ENCODE assay signal across 11 cellular contexts in the genomic region with DNA sequence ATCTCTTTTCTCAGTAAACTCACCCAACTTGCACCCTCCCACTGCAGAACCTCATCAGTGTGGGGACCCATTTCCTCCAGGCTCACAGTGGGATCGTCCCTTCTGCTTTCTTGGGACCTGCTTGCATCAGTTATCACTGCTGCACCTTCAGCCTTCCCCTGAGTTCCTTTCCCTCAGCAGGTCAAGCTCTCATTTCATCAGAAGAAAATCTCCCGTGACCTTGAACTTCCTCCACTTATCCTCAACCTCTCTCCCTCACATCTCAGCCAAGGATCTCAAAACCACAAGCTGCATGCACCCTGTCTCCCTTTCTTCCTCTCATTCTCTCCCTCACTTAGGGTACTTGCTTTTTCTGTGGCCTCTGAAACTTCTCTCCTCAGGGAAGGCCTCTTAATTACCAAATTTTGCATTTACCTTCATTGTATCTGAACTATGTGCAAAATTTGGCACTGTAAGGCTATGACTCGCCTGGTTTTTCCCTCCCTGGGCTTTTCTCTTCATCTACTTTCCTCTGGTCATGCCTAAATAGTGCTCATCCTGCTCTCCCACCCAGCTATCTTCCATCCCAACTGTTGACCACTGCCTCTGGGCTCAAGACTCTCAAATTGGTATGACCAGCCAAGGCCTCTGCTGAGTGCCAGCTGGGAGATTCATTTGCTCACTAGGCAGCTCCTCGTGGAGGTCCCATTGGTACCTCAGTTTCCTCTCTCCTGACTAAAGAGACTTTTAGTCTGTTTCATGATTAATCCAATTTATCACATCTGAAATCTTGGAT. TPM values are rescaled to one million over a fixed set of nuclear protein-coding genes. Genes with fewer than 3 reads are reported as not detected.
DNase-seq lines count a peak whose midpoint lies in the region; ATAC-seq and TF ChIP-seq lines count a peak whose summit lies in the region.
"Had no signal": no experiment of that assay in that cellular context is flagged by ENCODE, and none has a peak within 500 bp of the region (broad histone marks: within the 10 kb centered on the region; RNA-seq: fewer than 3 reads in every experiment).

No MANE protein-coding gene starts in this region.

- no peak for ATAC-seq in activated naive CD8-positive, alpha-beta T cell treated with anti-CD3 and anti-CD28 coated beads, Interleukin-2, amount 50 U/mL, for 24 hours
- no peak for ATAC-seq in naive thymus-derived CD8-positive, alpha-beta T cell
- no peak for ATAC-seq in GM23338

- peaks cover 6% of the 10 kb centered on the region for H3K36me3 ChIP-seq in CD4-positive, alpha-beta memory T cell (ENCODE audit: insufficient read depth, low read length)
- peaks cover 41% of the 10 kb centered on the region for H3K36me3 ChIP-seq in KOPT-K1 (ENCODE audit: insufficient read depth, low read length)
- no peaks in the 10 kb centered on the region; the same call in 1 of the 2 replicates for H3K36me3 ChIP-seq in GM23338 (ENCODE audit: insufficient read depth)
- H3K36me3 ChIP-seq: thyroid gland had no signal

- intact Hi-C loops in CD4-positive, alpha-beta memory T cell (cut with micrococcal nuclease), result no loop called here

- peaks cover 8 to 38% of the 10 kb centered on the region in 2 donors for H3K36me3 Mint-ChIP-seq in CD4-positive, alpha-beta memory T cell
- peaks cover 10% of the 10 kb centered on the region for H3K36me3 Mint-ChIP-seq in activated naive CD8-positive, alpha-beta T cell treated with anti-CD3 and anti-CD28 coated beads, Interleukin-2, amount 50 U/mL, for 24 hours (ENCODE audit: low read depth)
- peaks cover 0 to 20% (median 4%) of the 10 kb centered on the region in 3 donors for H3K36me3 Mint-ChIP-seq in naive thymus-derived CD8-positive, alpha-beta T cell
- H3K36me3 Mint-ChIP-seq in GM23338 (ENCODE audit: low read depth), result peaks cover 10% of the 10 kb centered on the region

- H4K20me1 ChIP-seq in GM23338 (replicated peaks; ENCODE audit: insufficient read depth), result peaks cover 17% of the 10 kb centered on the region

- 0 out of 2 replicates have a peak, but pooled peaks cover 11% of the 10 kb centered on the region for H3F3A ChIP-seq in GM23338 (replicated peaks; ENCODE audit: low read depth)

- H3K4me1 ChIP-seq in CD4-positive, alpha-beta memory T cell (ENCODE audit: insufficient read depth, low read length), result peaks cover 50% of the 10 kb centered on the region
- peaks cover 9% of the 10 kb centered on the region for H3K4me1 ChIP-seq in GM23338 (ENCODE audit: insufficient read depth)

- no peaks in the 10 kb centered on the region for H3K9me3 ChIP-seq in CD4-positive, alpha-beta memory T cell (ENCODE audit: control insufficient read depth in 1 of 2, low read length in 2 of 2)
- no peaks in the 10 kb centered on the region for H3K9me3 ChIP-seq in KOPT-K1 (ENCODE audit: insufficient read depth, low read length, poor library complexity, severe bottlenecking)
- H3K9me3 ChIP-seq: thyroid gland had no signal

- H3K4me3 Mint-ChIP-seq in CD4-positive, alpha-beta memory T cell, result peak overlapping the region in 5 of 8 donors; percentile 7 to 92 (median 9)
- peak overlapping the region; percentile 2 for H3K4me3 Mint-ChIP-seq in activated naive CD8-positive, alpha-beta T cell treated with anti-CD3 and anti-CD28 coated beads, Interleukin-2, amount 50 U/mL, for 24 hours
- H3K4me3 Mint-ChIP-seq in naive thymus-derived CD8-positive, alpha-beta T cell, result peak overlapping the region; percentile 28 to 93 (median 57)
- H3K4me3 Mint-ChIP-seq in GM23338, result no peak overlapping the region; the same call in 2 of the 3 replicates

- peaks cover 0 to 5% (median 0%) of the 10 kb centered on the region in 8 donors for H3K9me3 Mint-ChIP-seq in CD4-positive, alpha-beta memory T cell
- H3K9me3 Mint-ChIP-seq in activated naive CD8-positive, alpha-beta T cell treated with anti-CD3 and anti-CD28 coated beads, Interleukin-2, amount 50 U/mL, for 24 hours, result no peaks in the 10 kb centered on the region
- no peaks in the 10 kb centered on the region for H3K9me3 Mint-ChIP-seq in naive thymus-derived CD8-positive, alpha-beta T cell
- H3K9me3 Mint-ChIP-seq in GM23338, result no peaks in the 10 kb centered on the region; the same call in 2 of the 3 replicates

- H3K9me2 ChIP-seq in GM23338 (ENCODE audit: insufficient read depth), result no peaks in the 10 kb centered on the region

- no peak overlapping the region for H3K4me2 ChIP-seq in GM23338

- H3K4me3 ChIP-seq in CD4-positive, alpha-beta memory T cell (ENCODE audit: low read length in 2 of 2), result no peak overlapping the region
- H3K4me3 ChIP-seq in GM23338, result no peak overlapping the region
- H3K4me3 ChIP-seq: cardiac muscle cell, thyroid gland had no signal

- DNase-seq in CD4-positive, alpha-beta memory T cell, result no peak
- DNase-seq in activated naive CD8-positive, alpha-beta T cell treated with anti-CD3 and anti-CD28 coated beads, Interleukin-2, amount 50 U/mL, for 24 hours, result no peak
- DNase-seq in naive thymus-derived CD8-positive, alpha-beta T cell, result no peak
- no peak for DNase-seq in activated gamma-delta T cell treated with Interleukin-2 at 50 U/mL for 16 hours
- no peak for DNase-seq in UCSD-AML1 (lab: John Stamatoyannopoulos, UW; ENCODE audit: unreplicated experiment)
- no peak for DNase-seq in GM23338 (ENCODE audit: low spot score)
- DNase-seq in cerebellum (ENCODE audit: low spot score), result no peak
- DNase-seq: NCI-H2107, thyroid gland had no signal

- peaks cover 34 to 59% (median 45%) of the 10 kb centered on the region in 4 donors for H3K4me1 Mint-ChIP-seq in CD4-positive, alpha-beta memory T cell
- peaks cover 43% of the 10 kb centered on the region for H3K4me1 Mint-ChIP-seq in activated naive CD8-positive, alpha-beta T cell treated with anti-CD3 and anti-CD28 coated beads, Interleukin-2, amount 50 U/mL, for 24 hours
- H3K4me1 Mint-ChIP-seq in naive thymus-derived CD8-positive, alpha-beta T cell, result peaks cover 28 to 64% (median 47%) of the 10 kb centered on the region in 4 donors
- H3K4me1 Mint-ChIP-seq in GM23338, result peaks cover 10% of the 10 kb centered on the region

- CTCF ChIA-PET in CD4-positive, alpha-beta memory T cell (lab: Charles Lee; ENCODE audit: partially characterized antibody), result interaction anchor here (0.7 kb wide), 1 partner anchor 143 kb away, joined by 3 read pairs; no protein-coding TSS in a partner anchor

- H3K27me3 ChIP-seq in CD4-positive, alpha-beta memory T cell (ENCODE audit: insufficient read depth, low read length), result no peaks in the 10 kb centered on the region
- no peaks in the 10 kb centered on the region for H3K27me3 ChIP-seq in GM23338 (ENCODE audit: insufficient read depth)
- H3K27me3 ChIP-seq: cardiac muscle cell, thyroid gland had no signal

- POLR2A ChIA-PET in CD4-positive, alpha-beta memory T cell (lab: Charles Lee; ENCODE audit: partially characterized antibody), result interaction anchor here (1.2 kb wide), 1 partner anchor 285 kb away, joined by 3 read pairs; no protein-coding TSS in a partner anchor
- POLR2A ChIA-PET in naive thymus-derived CD8-positive, alpha-beta T cell (lab: Charles Lee), result interaction anchor here (0.7 to 1.0 kb wide), 6 partner anchors 17 to 1185 kb away, joined by 3 to 6 read pairs (median 4); partner anchors contain the start of genes CTSF and RBM4B

- H3K27ac ChIP-seq in CD4-positive, alpha-beta memory T cell (ENCODE audit: low read depth, low read length), result peak overlapping the region; percentile 19
- H3K27ac ChIP-seq in KOPT-K1 (ENCODE audit: low read depth, low read length, poor library complexity, severe bottlenecking) (peak overlapping the region; percentile 20), GM23338 (ENCODE audit: low read depth) (no peak overlapping the region)
- H3K27ac ChIP-seq: cardiac muscle cell, thyroid gland had no signal

- no peaks in the 10 kb centered on the region for H3K27me3 Mint-ChIP-seq in CD4-positive, alpha-beta memory T cell
- no peaks in the 10 kb centered on the region for H3K27me3 Mint-ChIP-seq in activated naive CD8-positive, alpha-beta T cell treated with anti-CD3 and anti-CD28 coated beads, Interleukin-2, amount 50 U/mL, for 24 hours
- H3K27me3 Mint-ChIP-seq in naive thymus-derived CD8-positive, alpha-beta T cell, result no peaks in the 10 kb centered on the region
- H3K27me3 Mint-ChIP-seq in GM23338 (ENCODE audit: insufficient read depth, low read depth, poor library complexity), result peaks cover 5% of the 10 kb centered on the region

- no peak overlapping the region for H2AFZ ChIP-seq in GM23338

- H3K79me2 ChIP-seq in GM23338 (replicated peaks; ENCODE audit: insufficient read depth), result peaks cover 29% of the 10 kb centered on the region

- TF ChIP-seq CTCF in GM23338 (conservative IDR thresholded peaks at IDR 0.05; ENCODE audit: low read depth in 2 of 2), result no peak

- peak overlapping the region; percentile 20 to 98 (median 77) for H3K27ac Mint-ChIP-seq in CD4-positive, alpha-beta memory T cell
- H3K27ac Mint-ChIP-seq in activated naive CD8-positive, alpha-beta T cell treated with anti-CD3 and anti-CD28 coated beads, Interleukin-2, amount 50 U/mL, for 24 hours, result peak overlapping the region; percentile 65
- H3K27ac Mint-ChIP-seq in naive thymus-derived CD8-positive, alpha-beta T cell, result peak overlapping the region; percentile 11 to 96 (median 71)
- no peak overlapping the region for H3K27ac Mint-ChIP-seq in GM23338

RNA-seq across cellular contexts. Expression of gene RCE1, which starts 2.7 kb away (rescaled TPM):
- total RNA-seq in CD4-positive, alpha-beta memory T cell, result 10 to 100 TPM; 30.0 to 34.5 TPM
- polyA plus RNA-seq in CD4-positive, alpha-beta memory T cell, result 10 to 100 TPM; 23.3 to 31.3 TPM
- total RNA-seq in naive thymus-derived CD8-positive, alpha-beta T cell, result 10 to 100 TPM; 32.2 to 32.9 TPM
- 10 to 100 TPM; 18.1 to 27.1 (median 18.4) TPM for polyA plus RNA-seq in naive thymus-derived CD8-positive, alpha-beta T cell
- total RNA-seq in GM23338 (2014; rRNA removed; shearing (Covaris generic)), result 44.7 and 55.1 TPM in 2 replicates
- polyA plus RNA-seq in GM23338 (2016; fragmentation: Nextera tagmentation; extraction: Ambion mirVana), result 27.7 and 27.8 TPM in 2 replicates
- total RNA-seq in cerebellum, result 18.1 TPM

RNA-seq across cellular contexts. Expression of gene LRFN4, which starts 16.4 kb away (rescaled TPM):
- total RNA-seq in CD4-positive, alpha-beta memory T cell, result 1 to 10 TPM; 5.1 to 5.3 TPM
- polyA plus RNA-seq in CD4-positive, alpha-beta memory T cell, result 1 to 10 TPM in 1 of 2 donors, under 1 TPM in 1; 0.42 to 2.9 TPM
- total RNA-seq in naive thymus-derived CD8-positive, alpha-beta T cell, result 1 to 10 TPM; 1.2 to 1.3 TPM
- under 1 TPM in 2 of 3 donors, not detected in 1; 0.09 to 0.12 TPM for polyA plus RNA-seq in naive thymus-derived CD8-positive, alpha-beta T cell
- 56.7 and 63.5 TPM in 2 replicates for total RNA-seq in GM23338 (2014; rRNA removed; shearing (Covaris generic))
- polyA plus RNA-seq in GM23338 (2016; fragmentation: Nextera tagmentation; extraction: Ambion mirVana), result 9.8 and 11.1 TPM in 2 replicates
- total RNA-seq in cerebellum, result 21.3 TPM
